ENCODE assay signal across 1 cellular context in the genomic region with DNA sequence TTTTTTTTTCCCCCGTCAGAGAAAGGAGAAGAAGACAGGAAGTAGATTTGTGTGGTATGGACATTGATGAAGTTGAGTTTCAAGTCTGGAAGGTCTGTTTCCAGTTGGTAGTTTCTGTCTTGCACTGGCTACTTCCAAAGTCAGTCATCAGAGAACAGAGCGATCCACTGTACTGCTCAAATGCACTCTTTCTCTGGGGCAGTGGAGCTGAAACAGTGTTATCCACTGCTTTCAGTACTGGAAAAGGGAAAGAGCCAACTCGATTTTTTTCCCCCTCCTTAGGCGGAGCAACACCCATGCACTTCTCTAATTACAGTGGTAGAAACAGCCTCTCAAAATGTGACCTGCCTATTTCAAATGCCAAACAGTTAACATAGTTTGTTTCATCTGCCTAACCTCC.
TF ChIP-seq lines count a peak whose summit lies in the region.

No MANE protein-coding gene starts in this region.

TF ChIP-seq in IMR-90, 13 proteins besides CTCF, POLR2A, EP300 and RAD21 (continued from another document):
- TF ChIP-seq MAFK (IDR thresholded peaks at IDR 0.05; ENCODE audit: low read depth, low read length) (no peak), RCOR1 (IDR thresholded peaks at IDR 0.05; ENCODE audit: insufficient replicate concordance, low read length) (no peak)
